In genomic region chr4:153649572-153649991, GRCh38 we compare ENCODE assay signal across 10 cellular contexts. TPM values are rescaled to one million over a fixed set of nuclear protein-coding genes. Genes with fewer than 3 reads are reported as not detected.
DNase-seq lines count a peak whose midpoint lies in the region; ATAC-seq, FAIRE-seq and TF ChIP-seq lines count a peak whose summit lies in the region.
"Had no signal": no experiment of that assay in that cellular context is flagged by ENCODE, and none has a peak within 500 bp of the region (broad histone marks: within the 10 kb centered on the region; RNA-seq: fewer than 3 reads in every experiment).

No MANE protein-coding gene starts in this region.

- H3K4me1 Mint-ChIP-seq in osteocyte (ENCODE audit: unreplicated experiment), result peaks cover 31% of the 10 kb centered on the region

- no peaks in the 10 kb centered on the region for H3K36me3 ChIP-seq in Loucy (ENCODE audit: insufficient read depth, low read length)
- H3K36me3 ChIP-seq in GM12878 (ENCODE audit: control insufficient read depth in 2 of 2, insufficient read depth in 2 of 2, low read length in 1 of 2), result no peaks in the 10 kb centered on the region
- H3K36me3 ChIP-seq: Peyer's patch had no signal

- H3K9me3 Mint-ChIP-seq in osteocyte (ENCODE audit: unreplicated experiment), result peaks cover 4% of the 10 kb centered on the region

- peak; percentile 62 for TF ChIP-seq RAD21 in GM12878 (IDR thresholded peaks at IDR 0.05; ENCODE audit: insufficient read depth, low read depth, low read length)

- H3K27me3 ChIP-seq in Loucy (ENCODE audit: insufficient read depth, low read length, poor library complexity, severe bottlenecking) (no peaks in the 10 kb centered on the region), GM12878 (replicated peaks in 1 of 2; ENCODE audit: control insufficient read depth in 2 of 2, insufficient read depth in 2 of 2, low read length in 1 of 2) (no peaks in the 10 kb centered on the region)
- H3K27me3 ChIP-seq: Peyer's patch had no signal

- H3K4me1 ChIP-seq in Loucy (ENCODE audit: insufficient read depth, low read length, poor library complexity, severe bottlenecking) (peaks cover 19% of the 10 kb centered on the region), GM12878 (ENCODE audit: control insufficient read depth, insufficient read depth, low read length) (no peaks in the 10 kb centered on the region)
- H3K4me1 ChIP-seq: Peyer's patch had no signal

- H3K36me3 Mint-ChIP-seq in osteocyte (ENCODE audit: unreplicated experiment), result peaks cover 3% of the 10 kb centered on the region

- H2AFZ ChIP-seq in Loucy (ENCODE audit: low read length) (no peak overlapping the region), GM12878 (ENCODE audit: control insufficient read depth, low read depth, low read length) (no peak overlapping the region)

- no peak overlapping the region for H3K27ac ChIP-seq in GM12878 (ENCODE audit: control insufficient read depth, insufficient read depth)
- H3K27ac ChIP-seq: Peyer's patch had no signal

- 31% methylated on average over 6 of the region's 6 CpGs for WGBS in GM12878 (ENCODE audit: insufficient coverage, insufficient replicate concordance, low lambda C conversion rate, missing lambda C conversion rate)

- POLR2A ChIA-PET in GM12878 (lab: Charles Lee), result no interaction called here

- in situ Hi-C loops in GM12878 (cut with MboI), result loop anchor here (10.0 kb wide), 1 partner anchor 505 kb away; no protein-coding TSS in a partner anchor

- TF ChIP-seq POLR2A in GM12878 (IDR thresholded peaks at IDR 0.05; ENCODE audit: low read depth, low read length), result no peak

- H3K9ac ChIP-seq in Loucy (ENCODE audit: low read depth, low read length, poor library complexity, severe bottlenecking) (no peak overlapping the region), GM12878 (ENCODE audit: control insufficient read depth, insufficient read depth, low read length) (no peak overlapping the region)

- H3K4me2 ChIP-seq in Loucy (ENCODE audit: low read depth, low read length, poor library complexity, severe bottlenecking) (no peak overlapping the region), GM12878 (ENCODE audit: control insufficient read depth, insufficient read depth) (no peak overlapping the region)

- H3K9me2 ChIP-seq in Loucy (replicated peaks; ENCODE audit: low read depth, low read length), result no peaks in the 10 kb centered on the region

- no peaks in the 10 kb centered on the region for H4K20me1 ChIP-seq in Loucy (ENCODE audit: insufficient read depth, low read length, poor library complexity, severe bottlenecking)
- no peaks in the 10 kb centered on the region for H4K20me1 ChIP-seq in GM12878 (ENCODE audit: control insufficient read depth, insufficient read depth)

- SMC1A ChIA-PET in GM12878 (lab: Charles Lee; ENCODE audit: uncharacterized antibody, unreplicated experiment), result interaction anchor here (0.9 to 3.2 kb wide), 12 partner anchors 30 to 567 kb away, joined by 3 to 20 read pairs (median 6); partner anchors contain the start of gene MND1

- TF ChIP-seq CTCF in Loucy (conservative IDR thresholded peaks at IDR 0.05; ENCODE audit: low read length) (peak; percentile 62), GM12878 (IDR thresholded peaks at IDR 0.05 in 2 of 3, conservative IDR thresholded peaks at IDR 0.05 in 1 of 3; ENCODE audit: control insufficient read depth in 2 of 3, extremely low read depth in 1 of 3, insufficient read depth in 1 of 3, low read depth in 3 of 3, low read length in 3 of 3) (peak; percentile 39 to 50 (median 48); a peak in 5 of 6 replicates), osteocyte (IDR thresholded peaks at IDR 0.05) (peak; percentile 30)

- H3K9me3 ChIP-seq in Loucy (ENCODE audit: insufficient read depth, low read depth, low read length) (no peaks in the 10 kb centered on the region), GM12878 (replicated peaks; ENCODE audit: control insufficient read depth, insufficient read depth, low read length) (no peaks in the 10 kb centered on the region; the same call in 2 of the 3 replicates)
- H3K9me3 ChIP-seq: Peyer's patch had no signal

- no peaks in the 10 kb centered on the region for H3K79me2 ChIP-seq in Loucy (ENCODE audit: insufficient read depth, low read length)
- H3K79me2 ChIP-seq in GM12878 (ENCODE audit: control insufficient read depth, insufficient read depth, low read length), result no peaks in the 10 kb centered on the region

- BruUV-seq in GM12878 (replicated peaks; lab: Mats Ljungman, UMichigan), result no TSS peak

- H3K4me3 ChIP-seq in Loucy (ENCODE audit: low read length, poor library complexity, severe bottlenecking), result no peak overlapping the region
- no peak overlapping the region for H3K4me3 ChIP-seq in GM12878
- H3K4me3 ChIP-seq: Peyer's patch had no signal

- no peak overlapping the region for H3K4me3 Mint-ChIP-seq in osteocyte (ENCODE audit: unreplicated experiment)
- H3K4me3 Mint-ChIP-seq: activated naive CD4-positive, alpha-beta T cell treated with anti-CD3 and anti-CD28 coated beads, Interleukin-2, amount 10 ng/mL, durations not matched to agents 7 days and 5 days had no signal

- H3K27me3 Mint-ChIP-seq in osteocyte (ENCODE audit: unreplicated experiment), result no peaks in the 10 kb centered on the region
- H3K27me3 Mint-ChIP-seq: activated naive CD4-positive, alpha-beta T cell treated with anti-CD3 and anti-CD28 coated beads, Interleukin-2, amount 10 ng/mL, durations not matched to agents 7 days and 5 days had no signal

- CTCF ChIA-PET in GM12878 (lab: Yijun Ruan, JAX), result interaction anchor here (0.7 to 4.1 kb wide), 21 partner anchors 10 to 1195 kb away, joined by 3 to 67 read pairs (median 4); partner anchors contain the start of gene MND1

- no peak overlapping the region for H3K27ac Mint-ChIP-seq in osteocyte (ENCODE audit: unreplicated experiment)
- H3K27ac Mint-ChIP-seq: activated naive CD4-positive, alpha-beta T cell treated with anti-CD3 and anti-CD28 coated beads, Interleukin-2, amount 10 ng/mL, durations not matched to agents 7 days and 5 days had no signal

- RAD21 ChIA-PET in GM12878 (lab: Charles Lee; ENCODE audit: unreplicated experiment), result interaction anchor here (0.9 to 3.7 kb wide), 10 partner anchors 100 to 522 kb away, joined by 3 to 23 read pairs (median 4); partner anchors contain the start of gene TRIM2

- no peak for TF ChIP-seq EP300 in GM12878 (IDR thresholded peaks at IDR 0.05; ENCODE audit: borderline replicate concordance in 1 of 2, control insufficient read depth in 1 of 2, low read depth in 2 of 2, low read length in 2 of 2)

- no peaks in the 10 kb centered on the region for H3F3A ChIP-seq in Loucy (ENCODE audit: low read depth)

- intact Hi-C loops in GM12878 (cut with micrococcal nuclease; ENCODE audit: unreplicated experiment), result loop anchor here (1.0 to 5.0 kb wide), 4 partner anchors 101 to 562 kb away; no protein-coding TSS in a partner anchor

- ATAC-seq in GM12878, result peak; percentile 75

- FAIRE-seq in GM12878 (lab: Jason Lieb, UNC), result peak; percentile 44

- DNase-seq in activated CD4-positive, alpha-beta T cell treated with anti-CD3 and anti-CD28 coated beads for 48 hours, result peak; percentile 17
- no peak for DNase-seq in activated CD4-positive, alpha-beta T cell treated with anti-CD3 and anti-CD28 coated beads for 1 hour
- no peak for DNase-seq in GM12878 (ENCODE audit: low read depth, low spot score)
- no peak for DNase-seq in osteocyte (ENCODE audit: extremely low spot score, unreplicated experiment)
- no peak for DNase-seq in dedifferentiated amniotic fluid mesenchymal stem cell (ENCODE audit: extremely low spot score)
- DNase-seq in DMS153 treated with DMSO at 0.1 percent for 48 hours (lab: John Stamatoyannopoulos, UW; ENCODE audit: unreplicated experiment), result no peak
- DNase-seq in pons (ENCODE audit: low spot score), result no peak
- DNase-seq: activated naive CD4-positive, alpha-beta T cell treated with anti-CD3 and anti-CD28 coated beads, Interleukin-2, amount 10 ng/mL, durations not matched to agents 7 days and 5 days; Peyer's patch had no signal

TF ChIP-seq in GM12878, 131 proteins besides CTCF, POLR2A, EP300 and RAD21 (continues in another document):
- TF ChIP-seq BCL3 (IDR thresholded peaks at IDR 0.05; ENCODE audit: borderline replicate concordance, insufficient read depth, low read depth, low read length, poor library complexity, severe bottlenecking), result no peak
- TF ChIP-seq SMC3 (IDR thresholded peaks at IDR 0.05; ENCODE audit: borderline replicate concordance, low read length), result peak; percentile 43
- no peak for TF ChIP-seq RELA (IDR thresholded peaks at IDR 0.05; ENCODE audit: borderline replicate concordance, partially characterized antibody)
- no peak for TF ChIP-seq NFYA (IDR thresholded peaks at IDR 0.05; ENCODE audit: borderline replicate concordance, low read depth, low read length)

RNA-seq across cellular contexts. Expression of gene TLR2, which starts 34.5 kb away (rescaled TPM):
- 0.54 TPM in 1 of 2 replicates, not detected in the other for total RNA-seq in GM12878 (2013; cell fraction: nucleolus; rRNA removed)
- total RNA-seq in GM12878 (2014; rRNA removed) (under 0.01 TPM in 1 of 2 replicates, not detected in the other), GM12878 (2014; rRNA removed; fragmentation: Illumina TruSeq; extraction: Trizol) (0.09 TPM in 1 of 2 replicates, not detected in the other), GM12878 (2021) (0.08 TPM in 1 of 2 replicates, not detected in the other), osteocyte (0.46 and 0.60 TPM in 2 replicates)
- not detected for polyA plus RNA-seq in GM12878 (2011; ENCODE audit: low read depth)
- polyA plus RNA-seq in GM12878 (2011; rRNA removed) (0.05 and 0.13 TPM in 2 replicates), GM12878 (2014; fragmentation: Illumina TruSeq; extraction: Trizol) (0.07 TPM in 1 of 2 replicates, not detected in the other), GM12878 (2014; fragmentation: Nextera tagmentation; extraction: Ambion mirVana) (under 1 TPM; 0.04 to 0.19 TPM), GM12878 (2014; rRNA removed) (not detected in 2 replicates), GM12878 (2016; fragmentation: Nextera tagmentation; extraction: Ambion mirVana) (not detected)
- polyA plus RNA-seq in GM12878 (2011; cell fraction: cytosol; rRNA removed), result 0.03 TPM in 1 of 2 replicates, not detected in the other
- polyA plus RNA-seq in GM12878 (2011; cell fraction: nucleus; rRNA removed), result 0.20 and 0.33 TPM in 2 replicates
- polyA plus RNA-seq in GM12878 (2012), result 0.30 and 0.38 TPM in 2 replicates
- 0.07 TPM in 1 of 2 replicates, not detected in the other for polyA minus RNA-seq in GM12878 (2011; rRNA and poly(A)+ RNA removed)
- polyA minus RNA-seq in GM12878 (2011; cell fraction: cytosol; rRNA and poly(A)+ RNA removed), result not detected in 2 replicates
- polyA minus RNA-seq in GM12878 (2011; cell fraction: nucleus; rRNA and poly(A)+ RNA removed), result 0.19 and 0.24 TPM in 2 replicates
